In genomic region chr11:45805305-45806071, GRCh38 we compare ENCODE assay signal across 7 cellular contexts. TPM values are rescaled to one million over a fixed set of nuclear protein-coding genes. Genes with fewer than 3 reads are reported as not detected.
DNase-seq lines count a peak whose midpoint lies in the region; ATAC-seq lines count a peak whose summit lies in the region.

No MANE protein-coding gene starts in this region.

- no peaks in the 10 kb centered on the region for H3K9me3 ChIP-seq in KOPT-K1 (ENCODE audit: insufficient read depth, low read length, poor library complexity, severe bottlenecking)
- no peaks in the 10 kb centered on the region for H3K9me3 ChIP-seq in right cardiac atrium (ENCODE audit: control insufficient read depth, low read length)

- H3K27ac Mint-ChIP-seq in activated naive CD8-positive, alpha-beta T cell treated with anti-CD3 and anti-CD28 coated beads, Interleukin-2, amount 50 U/mL, for 24 hours: peak overlapping the region; percentile 90

- peak; percentile 17 for ATAC-seq in GM21576 (IDR thresholded peaks at IDR 0.05; ENCODE audit: unreplicated experiment)
- peak; percentile 1 for ATAC-seq in activated naive CD8-positive, alpha-beta T cell treated with anti-CD3 and anti-CD28 coated beads, Interleukin-2, amount 50 U/mL, for 24 hours
- ATAC-seq in right cardiac atrium: peak; percentile 10 to 46

- DNase-seq in ELF-1 (ENCODE audit: low read depth, low spot score) (peak; percentile 58), right cardiac atrium (peak; percentile 68 to 78 (median 73)), retina (peak; percentile 58), superior temporal gyrus (ENCODE audit: extremely low spot score) (no peak)
- DNase-seq in activated naive CD8-positive, alpha-beta T cell treated with anti-CD3 and anti-CD28 coated beads, Interleukin-2, amount 50 U/mL, for 24 hours: no peak

- H3K4me3 ChIP-seq in right cardiac atrium (ENCODE audit: low read length): peak overlapping the region; percentile 76

- H3K36me3 ChIP-seq in KOPT-K1 (ENCODE audit: insufficient read depth, low read length): peaks cover 18% of the 10 kb centered on the region; the same call in 1 of the 2 replicates

- H3K4me3 Mint-ChIP-seq in activated naive CD8-positive, alpha-beta T cell treated with anti-CD3 and anti-CD28 coated beads, Interleukin-2, amount 50 U/mL, for 24 hours: peak overlapping the region; percentile 90

- H3K4me1 Mint-ChIP-seq in activated naive CD8-positive, alpha-beta T cell treated with anti-CD3 and anti-CD28 coated beads, Interleukin-2, amount 50 U/mL, for 24 hours: peaks cover 36% of the 10 kb centered on the region

- WGBS in right cardiac atrium: 18% methylated on average over 29 of the region's 29 CpGs

- no peaks in the 10 kb centered on the region for H3K27me3 Mint-ChIP-seq in activated naive CD8-positive, alpha-beta T cell treated with anti-CD3 and anti-CD28 coated beads, Interleukin-2, amount 50 U/mL, for 24 hours

- peaks cover 15% of the 10 kb centered on the region for H3K4me1 ChIP-seq in right cardiac atrium (ENCODE audit: control insufficient read depth, insufficient read depth, low read length)

- H3K9me3 Mint-ChIP-seq in activated naive CD8-positive, alpha-beta T cell treated with anti-CD3 and anti-CD28 coated beads, Interleukin-2, amount 50 U/mL, for 24 hours: no peaks in the 10 kb centered on the region

- H3K27ac ChIP-seq in KOPT-K1 (ENCODE audit: low read depth, low read length, poor library complexity, severe bottlenecking): peak overlapping the region; percentile 69
- H3K27ac ChIP-seq in right cardiac atrium (ENCODE audit: low read length): peak overlapping the region; percentile 68

- H3K27me3 ChIP-seq in right cardiac atrium (ENCODE audit: control insufficient read depth, insufficient read depth): no peaks in the 10 kb centered on the region

- peaks cover 3% of the 10 kb centered on the region for H3K36me3 Mint-ChIP-seq in activated naive CD8-positive, alpha-beta T cell treated with anti-CD3 and anti-CD28 coated beads, Interleukin-2, amount 50 U/mL, for 24 hours (ENCODE audit: low read depth)

- intact Hi-C loops in right cardiac atrium (cut with DNase I): no loop called here

RNA-seq across cellular contexts. Expression of gene SLC35C1, which starts 0.5 kb away (rescaled TPM):
- total RNA-seq in right cardiac atrium: 10 to 100 TPM in 1 of 4 donors, 1 to 10 TPM in 3; 7.6 to 11.4 (median 9.0) TPM
- 7.3 TPM for polyA plus RNA-seq in right cardiac atrium

RNA-seq across cellular contexts. Expression of gene CRY2, which starts 41.8 kb away (rescaled TPM):
- 10 to 100 TPM; 67.7 to 82.1 (median 74.4) TPM for total RNA-seq in right cardiac atrium
- 34.3 TPM for polyA plus RNA-seq in right cardiac atrium

Comparison
In these comparisons a context has a peak if more than half of its experiments do, and no peak if none do; other contexts are left out.
1. DNase-seq: peak in ELF-1 (single experiment), right cardiac atrium (3 of 3) and retina (single experiment); none in activated naive CD8-positive, alpha-beta T cell treated with anti-CD3 and anti-CD28 coated beads, Interleukin-2, amount 50 U/mL, for 24 hours (single experiment) and superior temporal gyrus (single experiment).
2. Peak in every context shown above with its lines, with median percentiles within 50 percentile points of each other: ATAC-seq.